In the genomic region with DNA sequence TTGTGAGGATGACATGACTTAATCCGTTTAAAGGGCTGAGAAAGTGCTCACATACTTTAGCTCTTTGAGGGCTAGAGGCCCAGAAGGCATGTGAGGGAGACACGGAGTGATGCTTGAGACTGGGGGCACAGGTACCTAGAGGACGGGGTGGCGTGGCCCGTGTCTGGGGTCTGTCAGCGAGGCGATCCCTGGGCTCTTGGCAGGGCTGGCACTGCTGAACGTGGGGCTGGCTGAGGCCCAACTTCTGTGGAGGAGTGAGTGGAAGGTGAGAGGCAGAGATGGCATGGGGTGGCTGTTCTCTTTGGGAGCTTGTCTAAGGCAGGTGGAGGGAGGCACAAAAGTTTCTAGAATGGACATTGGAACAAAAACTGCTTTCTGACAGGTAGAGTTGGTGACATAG, we compare ENCODE assay signal across 2 cellular contexts.
TF ChIP-seq lines count a peak whose summit lies in the region.

No MANE protein-coding gene starts in this region.

TF ChIP-seq in A549, 52 proteins besides CTCF, POLR2A, EP300 and RAD21:
- no peak for TF ChIP-seq CBX8 (IDR thresholded peaks at IDR 0.05)
- TF ChIP-seq GATA3 (IDR thresholded peaks at IDR 0.05; ENCODE audit: borderline replicate concordance), result no peak
- TF ChIP-seq EHMT2 (IDR thresholded peaks at IDR 0.05; ENCODE audit: low read depth), result no peak
- no peak for TF ChIP-seq NPAS2 (CRISPR knock-in tag; IDR thresholded peaks at IDR 0.05; ENCODE audit: borderline replicate concordance)
- no peak for TF ChIP-seq FOSL2 (IDR thresholded peaks at IDR 0.05)
- TF ChIP-seq FOSL2 (CRISPR knock-in tag; IDR thresholded peaks at IDR 0.05), result no peak
- no peak for TF ChIP-seq HDAC2 (IDR thresholded peaks at IDR 0.05)
- TF ChIP-seq POLR2AphosphoS2 (conservative IDR thresholded peaks at IDR 0.05; ENCODE audit: low read length), result no peak
- no peak for TF ChIP-seq RNF2 (IDR thresholded peaks at IDR 0.05; ENCODE audit: borderline replicate concordance, low read depth)
- TF ChIP-seq ZFP36 (IDR thresholded peaks at IDR 0.05; ENCODE audit: borderline replicate concordance, partially characterized antibody), result no peak

TF ChIP-seq in IMR-90, 13 proteins besides CTCF, POLR2A, EP300 and RAD21:
- TF ChIP-seq SMC3 (IDR thresholded peaks at IDR 0.05; ENCODE audit: low read depth, low read length), result no peak
- TF ChIP-seq CHD1 (IDR thresholded peaks at IDR 0.05; ENCODE audit: low read depth, low read length), result no peak
- no peak for TF ChIP-seq NFE2L2 (IDR thresholded peaks at IDR 0.05; ENCODE audit: low read depth, low read length)
- TF ChIP-seq FOS (IDR thresholded peaks at IDR 0.05; ENCODE audit: low read depth, low read length), result no peak
- TF ChIP-seq USF2 (IDR thresholded peaks at IDR 0.05; ENCODE audit: low read depth, low read length), result no peak
